ENCODE assay signal across 20 cellular contexts in genomic region chr22:27925331-27925730, GRCh38. TPM values are rescaled to one million over a fixed set of nuclear protein-coding genes. Genes with fewer than 3 reads are reported as not detected.
DNase-seq lines count a peak whose midpoint lies in the region; ATAC-seq, FAIRE-seq and TF ChIP-seq lines count a peak whose summit lies in the region.
"Had no signal": no experiment of that assay in that cellular context is flagged by ENCODE, and none has a peak within 500 bp of the region (broad histone marks: within the 10 kb centered on the region; RNA-seq: fewer than 3 reads in every experiment).

No MANE protein-coding gene starts in this region.

- H3K4me2 ChIP-seq in SK-N-SH: no peak overlapping the region
- H3K4me2 ChIP-seq: A549; BLaER1 treated with 17β-estradiol and CSF1 and Interleukin-3, amounts not matched to agents 10 nM and 100 nM had no signal

- no peak for TF ChIP-seq CTCF in SK-N-SH (IDR thresholded peaks at IDR 0.05)
- no peak for TF ChIP-seq CTCF in omental fat pad (IDR thresholded peaks at IDR 0.05)

- no peak overlapping the region for H2AFZ ChIP-seq in SK-N-SH (ENCODE audit: low read depth)

- peaks cover 32% of the 10 kb centered on the region for H3K79me2 ChIP-seq in SK-N-SH (ENCODE audit: insufficient read depth)

- TF ChIP-seq RAD21 in SK-N-SH (IDR thresholded peaks at IDR 0.05; ENCODE audit: low read length): no peak

- peaks cover 3 to 7% of the 10 kb centered on the region in 2 experiments; a peak in 2 of 4 replicates for H3K4me1 ChIP-seq in SK-N-SH (ENCODE audit: control insufficient read depth in 1 of 2, insufficient read depth in 2 of 2, low read depth in 1 of 2, low read length in 1 of 2)

- no peak overlapping the region for H3K4me3 ChIP-seq in SK-N-SH (ENCODE audit: low read depth in 2 of 2, low read length in 1 of 2)
- H3K4me3 ChIP-seq: A549; BLaER1 treated with 17β-estradiol and CSF1 and Interleukin-3, amounts not matched to agents 10 nM and 100 nM had no signal

- no peaks in the 10 kb centered on the region for H3K27me3 ChIP-seq in SK-N-SH (ENCODE audit: insufficient read depth)
- H3K27me3 ChIP-seq: BLaER1 treated with 17β-estradiol and CSF1 and Interleukin-3, amounts not matched to agents 10 nM and 100 nM had no signal

- peaks cover 23 to 41% of the 10 kb centered on the region in 2 experiments for H3K36me3 ChIP-seq in SK-N-SH (replicated peaks in 1 of 2; ENCODE audit: control insufficient read depth in 1 of 2, insufficient read depth in 2 of 2, low read length in 1 of 2)

- no peaks in the 10 kb centered on the region for H4K20me1 ChIP-seq in SK-N-SH (ENCODE audit: insufficient read depth)
- H4K20me1 ChIP-seq: BLaER1 treated with 17β-estradiol and CSF1 and Interleukin-3, amounts not matched to agents 10 nM and 100 nM had no signal

- peaks cover 11% of the 10 kb centered on the region for H3F3A ChIP-seq in SK-N-SH (replicated peaks; ENCODE audit: insufficient read depth)

- H3K9me3 ChIP-seq in SK-N-SH: peaks cover 11% of the 10 kb centered on the region; the same call in 1 of the 2 replicates
- H3K9me3 ChIP-seq: A549 had no signal

- no peaks in the 10 kb centered on the region for H3K9me2 ChIP-seq in SK-N-SH

- WGBS in SK-N-SH (ENCODE audit: low lambda C conversion rate): 100% methylated on average over 1 of the region's 1 CpG

- ATAC-seq in SK-N-SH treated with all-trans-retinoic acid at 6 μM for 48 hours (no peak), omental fat pad (ENCODE audit: low FRiP score) (no peak), GM19328 (IDR thresholded peaks at IDR 0.05; ENCODE audit: unreplicated experiment) (no peak)
- ATAC-seq: A549; CD8-positive, alpha-beta T cell had no signal

- peak; percentile 5 for FAIRE-seq in colon (lab: Jason Lieb, UNC)
- FAIRE-seq: A549, D721Med, G401.6, GM12892, GM18507 had no signal

- POLR2A ChIA-PET in SK-N-SH (lab: Yijun Ruan, JAX): no interaction called here

- no peak for TF ChIP-seq EP300 in SK-N-SH (IDR thresholded peaks at IDR 0.05; ENCODE audit: borderline replicate concordance in 1 of 2, low read depth in 1 of 2, low read length in 1 of 2)

- CTCF ChIA-PET in SK-N-SH (lab: Yijun Ruan, JAX): no interaction called here

- DNase-seq in SK-N-SH (no peak), omental fat pad (ENCODE audit: low spot score) (no peak)
- DNase-seq: AML-193; Caco-2; Calu3; CD4-positive, alpha-beta T cell; CD8-positive, alpha-beta T cell; DMS79 treated with DMSO at 0.1 percent for 48 hours; GF-D8 had no signal

- no peak overlapping the region for H3K27ac ChIP-seq in SK-N-SH (ENCODE audit: low read depth in 2 of 2, low read length in 1 of 2)
- H3K27ac ChIP-seq: 22Rv1; A549; BLaER1 treated with 17β-estradiol and CSF1 and Interleukin-3, amounts not matched to agents 10 nM and 100 nM; C4-2B had no signal

- H3K9ac ChIP-seq in SK-N-SH: no peak overlapping the region
- H3K9ac ChIP-seq: BLaER1 treated with 17β-estradiol and CSF1 and Interleukin-3, amounts not matched to agents 10 nM and 100 nM had no signal

TF ChIP-seq in SK-N-SH treated with all-trans-retinoic acid at 6 μM for 48 hours, 23 proteins besides CTCF, POLR2A, EP300 and RAD21:
- no peak for TF ChIP-seq ZNF70 (CRISPR knock-in tag; IDR thresholded peaks at IDR 0.05)
- TF ChIP-seq ZFP30 (CRISPR knock-in tag; IDR thresholded peaks at IDR 0.05): no peak
- TF ChIP-seq ZNF8 (CRISPR knock-in tag; IDR thresholded peaks at IDR 0.05): peak; percentile 89
- TF ChIP-seq OSR1 (CRISPR knock-in tag; IDR thresholded peaks at IDR 0.05): no peak
- TF ChIP-seq ZC3H10 (CRISPR knock-in tag; IDR thresholded peaks at IDR 0.05): no peak
- no peak for TF ChIP-seq TSHZ2 (CRISPR knock-in tag; IDR thresholded peaks at IDR 0.05)

TF ChIP-seq in SK-N-SH, 30 proteins besides CTCF, POLR2A, EP300 and RAD21:
- TF ChIP-seq TAF1 (IDR thresholded peaks at IDR 0.05; ENCODE audit: borderline replicate concordance, low read depth, low read length) (no peak), MXI1 (IDR thresholded peaks at IDR 0.05; ENCODE audit: low read depth, low read length) (no peak), REST (IDR thresholded peaks at IDR 0.05; ENCODE audit: low read depth, low read length) (no peak), RXRA (IDR thresholded peaks at IDR 0.05; ENCODE audit: borderline replicate concordance, low read depth) (no peak), POLR2AphosphoS5 (IDR thresholded peaks at IDR 0.05; ENCODE audit: low read depth, low read length) (no peak), TCF12 (IDR thresholded peaks at IDR 0.05) (no peak), NRF1 (IDR thresholded peaks at IDR 0.05; ENCODE audit: low read depth, low read length) (no peak), USF1 (IDR thresholded peaks at IDR 0.05; ENCODE audit: borderline replicate concordance, low read depth) (no peak), TEAD4 (IDR thresholded peaks at IDR 0.05; ENCODE audit: borderline replicate concordance, insufficient read depth) (no peak), EZH2phosphoT487 (IDR thresholded peaks at IDR 0.05; ENCODE audit: borderline replicate concordance, low read depth) (no peak), YY1 (IDR thresholded peaks at IDR 0.05; ENCODE audit: low read depth) (no peak), MEF2A (IDR thresholded peaks at IDR 0.05; ENCODE audit: borderline replicate concordance, low read depth) (no peak), GABPA (IDR thresholded peaks at IDR 0.05; ENCODE audit: low read depth) (no peak), ZBTB33 (IDR thresholded peaks at IDR 0.05; ENCODE audit: borderline replicate concordance, low read depth) (no peak), JUND (IDR thresholded peaks at IDR 0.05) (no peak), SIN3A (IDR thresholded peaks at IDR 0.05; ENCODE audit: borderline replicate concordance, low read depth, low read length) (no peak), CHD2 (IDR thresholded peaks at IDR 0.05; ENCODE audit: low read length, partially characterized antibody) (no peak), PBX3 (IDR thresholded peaks at IDR 0.05) (no peak), NFIC (IDR thresholded peaks at IDR 0.05; ENCODE audit: borderline replicate concordance) (no peak), RCOR1 (IDR thresholded peaks at IDR 0.05; ENCODE audit: low read length) (no peak)

RNA-seq across cellular contexts. Expression of gene PITPNB, which starts 6.3 kb away (rescaled TPM):
- 32.3 and 38.7 TPM in 2 replicates for polyA plus RNA-seq in SK-N-SH (2012; rRNA removed)
- 41.6 and 48.2 TPM in 2 replicates for polyA plus RNA-seq in SK-N-SH (2012; cell fraction: cytosol; rRNA removed)
- polyA plus RNA-seq in SK-N-SH (2012; cell fraction: nucleus; rRNA removed): 20.0 and 38.6 TPM in 2 replicates
- 10 to 100 TPM; 49.2 to 95.0 (median 75.6) TPM for total RNA-seq in omental fat pad
